ENCODE assay signal across 23 cellular contexts in genomic region chr5:89711526-89711925, GRCh38.
DNase-seq lines count a peak whose midpoint lies in the region; ATAC-seq, FAIRE-seq and TF ChIP-seq lines count a peak whose summit lies in the region.
"Had no signal": no experiment of that assay in that cellular context is flagged by ENCODE, and none has a peak within 500 bp of the region (broad histone marks: within the 10 kb centered on the region; RNA-seq: fewer than 3 reads in every experiment).

No MANE protein-coding gene starts in this region.

- H3K27ac ChIP-seq in HepG2 (ENCODE audit: extremely low read length, insufficient read depth, low read length) (no peak overlapping the region), right lobe of liver (no peak overlapping the region), tibial nerve (no peak overlapping the region)
- H3K27ac ChIP-seq: A549; BLaER1 treated with 17β-estradiol and CSF1 and Interleukin-3, amounts not matched to agents 10 nM and 100 nM had no signal

- BruUV-seq in HepG2 (replicated peaks; lab: Mats Ljungman, UMichigan): no TSS peak

- H3K4me3 ChIP-seq in HepG2 (replicated peaks in 1 of 3; ENCODE audit: insufficient read depth in 1 of 3, low read depth in 2 of 3, low read length in 3 of 3) (no peak overlapping the region), right lobe of liver (no peak overlapping the region), tibial nerve (no peak overlapping the region)
- H3K4me3 ChIP-seq: A549; BLaER1 treated with 17β-estradiol and CSF1 and Interleukin-3, amounts not matched to agents 10 nM and 100 nM; HAP-1 had no signal

- TF ChIP-seq EP300 in HepG2 (IDR thresholded peaks at IDR 0.05; ENCODE audit: low read depth in 2 of 2, low read length in 2 of 2): no peak
- TF ChIP-seq EP300 in HepG2 (CRISPR knock-in tag; IDR thresholded peaks at IDR 0.05; ENCODE audit: borderline replicate concordance): no peak
- no peak for TF ChIP-seq EP300 in tibial nerve (IDR thresholded peaks at IDR 0.05)

- H3K4me3 Mint-ChIP-seq in WTC11: no peak overlapping the region
- H3K4me3 Mint-ChIP-seq in neural crest cell: no peak overlapping the region
- H3K4me3 Mint-ChIP-seq: CD4-positive, alpha-beta memory T cell; HFFc6 had no signal

- H3K9me3 ChIP-seq in HepG2 (ENCODE audit: low read length) (no peaks in the 10 kb centered on the region), right lobe of liver (no peaks in the 10 kb centered on the region), tibial nerve (no peaks in the 10 kb centered on the region)
- H3K9me3 ChIP-seq: A549; BE2C; BLaER1 treated with 17β-estradiol and CSF1 and Interleukin-3, amounts not matched to agents 10 nM and 100 nM; HAP-1 had no signal

- H3K79me2 ChIP-seq in HepG2 (ENCODE audit: insufficient read depth, low read length): no peaks in the 10 kb centered on the region

- H3K36me3 Mint-ChIP-seq in WTC11: 0 out of 2 replicates have a peak, but pooled peaks cover 5% of the 10 kb centered on the region
- no peaks in the 10 kb centered on the region for H3K36me3 Mint-ChIP-seq in neural crest cell (ENCODE audit: low read depth)
- H3K36me3 Mint-ChIP-seq: CD4-positive, alpha-beta memory T cell had no signal

- no peaks in the 10 kb centered on the region for H3K36me3 ChIP-seq in HepG2 (replicated peaks in 1 of 2; ENCODE audit: control insufficient read depth in 1 of 2, insufficient read depth in 2 of 2, low read length in 2 of 2)
- H3K36me3 ChIP-seq in right lobe of liver: no peaks in the 10 kb centered on the region
- H3K36me3 ChIP-seq in tibial nerve: no peaks in the 10 kb centered on the region
- H3K36me3 ChIP-seq: BE2C; BLaER1 treated with 17β-estradiol and CSF1 and Interleukin-3, amounts not matched to agents 10 nM and 100 nM; HAP-1 had no signal

- in situ Hi-C loops in HepG2 (cut with HindIII; ENCODE audit: extremely low pct_ligation_motif_present, low pct_unique_long_range_greater_than_20kb): no loop called here

- WGBS in HepG2 (ENCODE audit: low lambda C conversion rate): 0% methylated on average over 1 of the region's 1 CpG
- 63% methylated on average over 1 of the region's 1 CpG for WGBS in right lobe of liver (ENCODE audit: insufficient coverage, low coverage, low lambda C conversion rate, missing lambda C conversion rate)
- 100% methylated on average over 1 of the region's 1 CpG for WGBS in tibial nerve, 2 donors

- intact Hi-C loops in HepG2 (cut with micrococcal nuclease; ENCODE audit: unreplicated experiment): no loop called here
- intact Hi-C loops in right lobe of liver (cut with DNase I): no loop called here

- POLR2A ChIA-PET in HepG2 (lab: Yijun Ruan, JAX): no interaction called here
- POLR2A ChIA-PET in WTC11 (lab: Charles Lee): no interaction called here

- no peak overlapping the region for H3K4me2 ChIP-seq in HepG2 (ENCODE audit: low read depth, low read length)
- H3K4me2 ChIP-seq: A549; BLaER1 treated with 17β-estradiol and CSF1 and Interleukin-3, amounts not matched to agents 10 nM and 100 nM had no signal

- H3K27me3 Mint-ChIP-seq in WTC11 (ENCODE audit: low read depth): no peaks in the 10 kb centered on the region
- H3K27me3 Mint-ChIP-seq in neural crest cell (ENCODE audit: low read depth): no peaks in the 10 kb centered on the region
- H3K27me3 Mint-ChIP-seq: CD4-positive, alpha-beta memory T cell had no signal

- TF ChIP-seq POLR2A in HepG2 (IDR thresholded peaks at IDR 0.05; ENCODE audit: insufficient read depth in 1 of 2, low read depth in 2 of 2, low read length in 2 of 2) (no peak), right lobe of liver (IDR thresholded peaks at IDR 0.05) (no peak), tibial nerve (IDR thresholded peaks at IDR 0.05) (no peak)

- H3K4me1 Mint-ChIP-seq in WTC11: peaks cover 37% of the 10 kb centered on the region
- H3K4me1 Mint-ChIP-seq in neural crest cell: peaks cover 16% of the 10 kb centered on the region
- H3K4me1 Mint-ChIP-seq: CD4-positive, alpha-beta memory T cell had no signal

- H3K27me3 ChIP-seq in HepG2 (ENCODE audit: control insufficient read depth in 1 of 2, insufficient read depth in 2 of 2, low read length in 2 of 2) (no peaks in the 10 kb centered on the region), right lobe of liver (no peaks in the 10 kb centered on the region), tibial nerve (no peaks in the 10 kb centered on the region)
- H3K27me3 ChIP-seq: BE2C; BLaER1 treated with 17β-estradiol and CSF1 and Interleukin-3, amounts not matched to agents 10 nM and 100 nM had no signal

- no peak for FAIRE-seq in HepG2 (lab: Jason Lieb, UNC)
- FAIRE-seq: A549, GM12891, H54 had no signal

- ATAC-seq in HepG2 (no peak), right lobe of liver (no peak), WTC11 (no peak)
- ATAC-seq: A549 had no signal

- CTCF ChIA-PET in HepG2 (lab: Yijun Ruan, JAX; ENCODE audit: low intra/inter-chr PET ratio, low total read pairs): no interaction called here
- CTCF ChIA-PET in WTC11 (lab: Charles Lee): no interaction called here

- TF ChIP-seq CTCF in HepG2 (CRISPR knock-in tag; IDR thresholded peaks at IDR 0.05): no peak
- no peak for TF ChIP-seq CTCF in right lobe of liver (IDR thresholded peaks at IDR 0.05)
- no peak for TF ChIP-seq CTCF in WTC11 (IDR thresholded peaks at IDR 0.05)
- TF ChIP-seq CTCF in neural crest cell (conservative IDR thresholded peaks at IDR 0.05): no peak
- no peak for TF ChIP-seq CTCF in tibial nerve (IDR thresholded peaks at IDR 0.05)

- H3K4me1 ChIP-seq in HepG2 (ENCODE audit: insufficient read depth, low read length) (no peaks in the 10 kb centered on the region), right lobe of liver (no peaks in the 10 kb centered on the region), tibial nerve (no peaks in the 10 kb centered on the region)
- H3K4me1 ChIP-seq: A549, BE2C had no signal

- TF ChIP-seq RAD21 in HepG2 (CRISPR knock-in tag; IDR thresholded peaks at IDR 0.05): no peak

- no peak for DNase-seq in HepG2 (ENCODE audit: low spot score)
- no peak for DNase-seq in right lobe of liver
- DNase-seq in WTC11 (ENCODE audit: low spot score): no peak
- no peak for DNase-seq in neural crest cell (ENCODE audit: low read depth, low spot score)
- DNase-seq in occipital lobe (lab: John Stamatoyannopoulos, UW): no peak
- DNase-seq in tibial nerve (ENCODE audit: low spot score in 2 of 2): no peak
- DNase-seq: 8988T; ACHN; AML-193; BE2C; Calu3; CD4-positive, alpha-beta memory T cell; COR-L47; DMS53; DMS79 treated with DMSO at 0.1 percent for 48 hours; GF-D8; GOT3; HFFc6 had no signal

- no peak overlapping the region for H3K9ac ChIP-seq in HepG2 (ENCODE audit: insufficient read depth, low read depth, low read length)
- H3K9ac ChIP-seq: BLaER1 treated with 17β-estradiol and CSF1 and Interleukin-3, amounts not matched to agents 10 nM and 100 nM had no signal

- H4K20me1 ChIP-seq in HepG2 (ENCODE audit: insufficient read depth, low read length): no peaks in the 10 kb centered on the region
- H4K20me1 ChIP-seq: BLaER1 treated with 17β-estradiol and CSF1 and Interleukin-3, amounts not matched to agents 10 nM and 100 nM had no signal

- H3K9me3 Mint-ChIP-seq in WTC11 (peaks cover 13% of the 10 kb centered on the region), neural crest cell (peaks cover 6% of the 10 kb centered on the region)

- H2AFZ ChIP-seq in HepG2 (ENCODE audit: low read length): no peak overlapping the region

- H3K27ac Mint-ChIP-seq in WTC11: 0 out of 2 replicates have a peak overlapping the region, but pooled peaks have one; percentile 9
- H3K27ac Mint-ChIP-seq in neural crest cell (ENCODE audit: unreplicated experiment): peak overlapping the region; percentile 89
- H3K27ac Mint-ChIP-seq: CD4-positive, alpha-beta memory T cell; HFFc6 had no signal

TF ChIP-seq in HepG2, 621 proteins besides CTCF, POLR2A, EP300 and RAD21:
- TF ChIP-seq MNT (IDR thresholded peaks at IDR 0.05) (peak; percentile 98), HDAC1 (CRISPR knock-in tag; IDR thresholded peaks at IDR 0.05) (no peak)

TF ChIP-seq in WTC11, 78 proteins besides CTCF, POLR2A, EP300 and RAD21 (continues in another document):
- TF ChIP-seq ZSCAN18 (CRISPR knock-in tag; IDR thresholded peaks at IDR 0.05) (no peak), CREB1 (CRISPR knock-in tag; IDR thresholded peaks at IDR 0.05) (no peak), ZNF121 (CRISPR knock-in tag; IDR thresholded peaks at IDR 0.05) (no peak), JUN (CRISPR knock-in tag; IDR thresholded peaks at IDR 0.05) (no peak), TEAD1 (CRISPR knock-in tag; IDR thresholded peaks at IDR 0.05) (no peak), SMAD3 (CRISPR knock-in tag; IDR thresholded peaks at IDR 0.05; ENCODE audit: borderline replicate concordance) (no peak), SMAD4 (CRISPR knock-in tag; IDR thresholded peaks at IDR 0.05) (no peak), ZNF138 (CRISPR knock-in tag; conservative IDR thresholded peaks at IDR 0.05) (no peak), NFATC4 (CRISPR knock-in tag; IDR thresholded peaks at IDR 0.05) (no peak), ZNF396 (CRISPR knock-in tag; IDR thresholded peaks at IDR 0.05; ENCODE audit: borderline replicate concordance) (no peak), ZNF425 (CRISPR knock-in tag; conservative IDR thresholded peaks at IDR 0.05) (no peak)
